ENCODE assay signal across 8 cellular contexts in the genomic region with DNA sequence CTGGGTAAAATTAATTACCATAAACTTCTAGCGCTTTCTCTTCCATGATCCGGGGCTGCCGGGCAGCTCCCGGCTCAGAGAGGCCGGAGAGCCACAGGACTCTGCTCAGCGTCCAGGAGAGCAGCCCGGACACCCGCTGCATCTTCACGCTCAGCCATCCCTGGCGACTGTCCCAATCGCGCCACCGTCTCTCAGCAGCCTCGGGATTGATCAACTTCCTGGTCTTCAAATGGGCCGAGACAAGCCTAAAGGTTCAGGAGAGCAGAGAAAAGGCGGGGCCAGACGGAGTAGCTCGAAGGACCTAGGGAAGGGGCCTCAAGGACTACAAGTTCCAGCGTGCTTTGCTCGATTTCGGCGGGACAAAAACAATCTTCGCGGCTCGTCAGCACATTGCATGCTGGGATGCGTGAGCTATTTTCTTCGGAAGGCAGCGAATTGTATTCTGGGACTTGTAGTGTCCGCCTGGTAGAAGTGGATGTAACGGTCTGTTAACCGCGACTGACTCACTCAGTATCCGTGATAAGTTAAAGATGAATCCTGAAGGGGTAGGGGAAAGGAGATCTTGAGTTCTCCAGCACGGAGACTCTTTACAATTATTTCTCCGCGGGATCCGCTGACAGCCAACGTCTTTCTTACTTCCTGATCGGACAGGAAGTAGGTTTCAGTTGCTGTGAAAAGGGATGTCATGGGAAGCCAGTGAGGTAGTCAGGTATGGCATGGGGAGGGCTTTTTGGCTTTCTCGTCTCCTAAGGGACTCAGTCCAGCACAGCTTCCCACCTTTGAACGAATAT. TPM values are rescaled to one million over a fixed set of nuclear protein-coding genes. Genes with fewer than 3 reads are reported as not detected.
DNase-seq lines count a peak whose midpoint lies in the region; ATAC-seq and TF ChIP-seq lines count a peak whose summit lies in the region.

A gene with protein sequence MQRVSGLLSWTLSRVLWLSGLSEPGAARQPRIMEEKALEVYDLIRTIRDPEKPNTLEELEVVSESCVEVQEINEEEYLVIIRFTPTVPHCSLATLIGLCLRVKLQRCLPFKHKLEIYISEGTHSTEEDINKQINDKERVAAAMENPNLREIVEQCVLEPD (minus strand): TSS at position 212 of the 791 bp plus-strand sequence. CDS start 70 bp downstream, at position 142.

- peak; percentile 65 for ATAC-seq in HG02870 (IDR thresholded peaks at IDR 0.05; ENCODE audit: unreplicated experiment)
- peak; percentile 85 to 89 for ATAC-seq in left cardiac atrium
- ATAC-seq in upper lobe of right lung = peak; percentile 90

- no peaks in the 10 kb centered on the region for H3K27me3 ChIP-seq in upper lobe of right lung

- peaks cover 57% of the 10 kb centered on the region for H3K4me1 ChIP-seq in upper lobe of right lung

- intact Hi-C loops in T-helper 1 cell treated with Interleukin-12 subunit alpha and Interleukin-12 subunit beta and Interleukin-4 antibody, amounts not matched to agents 30 ng/mL and 1 ng/mL, for 36 hours (cut with micrococcal nuclease) = loop anchor here (1.0 to 5.0 kb wide), 19 partner anchors 47 to 1211 kb away; partner anchors contain the start of genes APH1B, CLPX, CSNK1G1 and DAPK2
- intact Hi-C loops in left cardiac atrium (cut with DNase I) = loop anchor here (2.0 to 10.0 kb wide), 2 partner anchors 57 to 61 kb away; partner anchors contain the start of gene SNX22 (in 2 of the 2)
- intact Hi-C loops in posterior vena cava (cut with DNase I) = no loop called here
- intact Hi-C loops in upper lobe of right lung (cut with DNase I) = no loop called here

- peaks cover 2% of the 10 kb centered on the region for H3K36me3 ChIP-seq in upper lobe of right lung

- H3K9me3 ChIP-seq in upper lobe of right lung = no peaks in the 10 kb centered on the region

- in situ Hi-C loops in GM13977 (cut with MboI; ENCODE audit: low pct_unique_long_range_greater_than_20kb, low sequenced_read_pairs, unreplicated experiment) = no loop called here

- peak within 1 kb of the TSS; percentile 92 for H3K4me3 ChIP-seq in upper lobe of right lung

- TF ChIP-seq CTCF in GM13977 (IDR thresholded peaks at IDR 0.05; ENCODE audit: extremely low read depth, insufficient read depth, missing control alignments) (no peak), upper lobe of right lung (IDR thresholded peaks at IDR 0.05) (no peak)

- peak within 1 kb of the TSS; percentile 90 for H3K27ac ChIP-seq in upper lobe of right lung

- DNase-seq in GM13977 (ENCODE audit: low spot score) (peak; percentile 88), NCI-H146 treated with DMSO at 0.1 percent for 48 hours (lab: John Stamatoyannopoulos, UW; ENCODE audit: unreplicated experiment) (peak; percentile 92), amygdala (lab: John Stamatoyannopoulos, UW) (peak in 55 of 56 donors; percentile 42 to 98 (median 91)), left cardiac atrium (peak; percentile 96), posterior vena cava (ENCODE audit: low spot score) (peak; percentile 97), upper lobe of right lung (peak; percentile 94)

RNA-seq across cellular contexts. Expression of the gene that starts here (rescaled TPM):
- total RNA-seq in T-helper 1 cell treated with Interleukin-12 subunit alpha and Interleukin-12 subunit beta and Interleukin-4 antibody, amounts not matched to agents 30 ng/mL and 1 ng/mL, for 36 hours = 58.7 and 64.2 TPM in 2 replicates
- total RNA-seq in left cardiac atrium (10 to 100 TPM; 49.1 to 55.2 TPM), posterior vena cava (10 to 100 TPM; 22.8 to 26.0 TPM), upper lobe of right lung (54.9 TPM)

Comparison
In these comparisons a context has a peak if more than half of its experiments do, and no peak if none do; other contexts are left out.
1. Peak in every context shown above with its lines: DNase-seq, ATAC-seq, H3K4me3 ChIP-seq and H3K27ac ChIP-seq.
2. intact Hi-C loops: an anchor here in T-helper 1 cell treated with Interleukin-12 subunit alpha and Interleukin-12 subunit beta and Interleukin-4 antibody, amounts not matched to agents 30 ng/mL and 1 ng/mL, for 36 hours (1.0 to 5.0 kb wide) and left cardiac atrium (2.0 to 10.0 kb wide); none called in posterior vena cava and upper lobe of right lung.